Comparison of ENCODE assay signal across 7 cellular contexts in the genomic region with DNA sequence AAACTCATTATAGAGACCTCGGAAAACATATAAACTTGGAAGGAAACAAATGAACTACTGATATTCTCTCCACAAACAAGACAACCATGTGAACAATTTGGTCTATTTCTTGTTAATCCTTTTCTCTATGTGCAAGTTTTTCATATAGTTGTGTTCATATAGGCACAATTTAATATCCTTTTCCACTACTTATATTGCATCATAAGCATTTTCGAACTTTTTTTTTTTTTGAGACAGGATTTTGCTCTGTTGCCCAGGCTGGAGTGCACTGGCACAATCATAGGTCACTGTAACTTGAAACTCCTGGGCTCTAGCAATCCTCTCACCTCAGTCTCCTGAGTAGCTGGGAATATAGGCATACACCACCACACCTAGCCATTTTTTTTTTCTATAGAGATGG. TPM values are rescaled to one million over a fixed set of nuclear protein-coding genes. Genes with fewer than 3 reads are reported as not detected.
"Had no signal": no experiment of that assay in that cellular context is flagged by ENCODE, and none has a peak within 500 bp of the region (broad histone marks: within the 10 kb centered on the region; RNA-seq: fewer than 3 reads in every experiment).

No MANE protein-coding gene starts in this region.

- H3K27ac ChIP-seq: HL-60 had no signal

- FAIRE-seq: HTR-8/SVneo had no signal

- DNase-seq: IMR-90, KBM-7, KG1 had no signal

RNA-seq across cellular contexts. Expression of a gene that starts 45.4 kb away (rescaled TPM):
- total RNA-seq: HT-29, HT1080, IMR-90 had no signal
- polyA plus RNA-seq: IMR-90 had no signal
